1 cellular context compared by ENCODE assay signal in genomic region chr6:144063744-144064401, GRCh38.
A peak's percentile ranks its signal among the peaks of the same experiment; 100 is the strongest.
TF ChIP-seq lines count a peak whose summit lies in the region.

No MANE protein-coding gene starts in this region.

TF ChIP-seq in K562, 482 proteins besides CTCF, POLR2A, EP300 and RAD21 (continued from another document and continues in another):
- TF ChIP-seq MGA (IDR thresholded peaks at IDR 0.05) (peak; percentile 67), PBX2 (CRISPR knock-in tag; IDR thresholded peaks at IDR 0.05; ENCODE audit: low read depth) (no peak), PBX2 (tag; conservative IDR thresholded peaks at IDR 0.05; ENCODE audit: low read depth) (no peak), GTF3C2 (IDR thresholded peaks at IDR 0.05; ENCODE audit: borderline replicate concordance, extremely low read depth, insufficient read length) (no peak), MITF (IDR thresholded peaks at IDR 0.05) (no peak), ZBTB43 (CRISPR knock-in tag; IDR thresholded peaks at IDR 0.05) (no peak), NR2F6 (CRISPR knock-in tag; IDR thresholded peaks at IDR 0.05) (no peak), ZNF232 (CRISPR knock-in tag; IDR thresholded peaks at IDR 0.05) (no peak), MAFG (tag; conservative IDR thresholded peaks at IDR 0.05) (no peak), TRIM28 (IDR thresholded peaks at IDR 0.05) (no peak), SLC30A9 (CRISPR knock-in tag; IDR thresholded peaks at IDR 0.05) (no peak), GTF2A2 (tag; IDR thresholded peaks at IDR 0.05) (no peak), XRCC5 (IDR thresholded peaks at IDR 0.05; ENCODE audit: low read depth, low read length) (no peak), BACH1 (tag; IDR thresholded peaks at IDR 0.05) (no peak), PHF20 (IDR thresholded peaks at IDR 0.05; ENCODE audit: partially characterized antibody) (peak; percentile 67), POLR2AphosphoS2 (IDR thresholded peaks at IDR 0.05; ENCODE audit: low read length) (peak; percentile 49; the same call in 1 of the 2 replicates), CAMTA2 (CRISPR knock-in tag; conservative IDR thresholded peaks at IDR 0.05) (no peak), NFE2 (IDR thresholded peaks at IDR 0.05; ENCODE audit: low read depth) (no peak), NCOA2 (IDR thresholded peaks at IDR 0.05; ENCODE audit: partially characterized antibody in 2 of 2) (no peak), ILK (tag; IDR thresholded peaks at IDR 0.05; ENCODE audit: borderline replicate concordance, low read depth) (no peak), PREB (CRISPR knock-in tag; IDR thresholded peaks at IDR 0.05) (no peak), JUNB (CRISPR knock-in tag; conservative IDR thresholded peaks at IDR 0.05) (no peak; the same call in 1 of the 2 replicates), PCBP2 (IDR thresholded peaks at IDR 0.05; ENCODE audit: low read depth, low read length, poor library complexity, severe bottlenecking) (no peak)
